Comparison of ENCODE assay signal across 21 cellular contexts in the genomic region with DNA sequence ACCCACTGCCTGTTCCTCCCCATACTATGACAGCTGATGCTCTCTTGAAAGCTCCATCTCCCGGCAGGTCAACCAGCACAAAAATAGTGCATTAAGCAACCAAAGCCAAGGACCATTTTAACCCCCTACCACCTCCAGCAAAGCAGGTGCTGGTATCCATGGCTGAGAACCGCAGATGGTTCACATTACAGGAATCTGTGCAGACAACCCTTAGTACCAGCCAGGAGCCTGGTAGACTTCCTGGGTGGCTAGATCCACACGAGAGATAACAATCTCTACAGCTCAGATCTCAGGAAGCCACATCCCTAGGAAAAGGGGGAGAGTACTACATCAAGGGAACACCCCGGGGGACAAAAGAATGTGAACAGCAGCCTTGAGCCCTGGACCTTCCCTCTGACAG.
DNase-seq lines count a peak whose midpoint lies in the region; ATAC-seq lines count a peak whose summit lies in the region.
"Had no signal": no experiment of that assay in that cellular context is flagged by ENCODE, and none has a peak within 500 bp of the region (broad histone marks: within the 10 kb centered on the region; RNA-seq: fewer than 3 reads in every experiment).

No MANE protein-coding gene starts in this region.

- no peak overlapping the region for H2BK12ac ChIP-seq in trophoblast cell (ENCODE audit: low read length)

- H3K27me3 ChIP-seq in SJCRH30 (no peaks in the 10 kb centered on the region), trophoblast cell (ENCODE audit: insufficient read depth, low read length) (no peaks in the 10 kb centered on the region)

- H3K4ac ChIP-seq in trophoblast cell (ENCODE audit: low read depth, low read length) = no peak overlapping the region

- H3K14ac ChIP-seq in trophoblast cell (ENCODE audit: low read length) = no peak overlapping the region

- H2BK120ac ChIP-seq in trophoblast cell (ENCODE audit: insufficient read depth, low read length, poor library complexity) = no peak overlapping the region

- H3K9me3 ChIP-seq in SJCRH30 (replicated peaks) (no peaks in the 10 kb centered on the region), trophoblast cell (ENCODE audit: insufficient read depth, low read depth, low read length) (no peaks in the 10 kb centered on the region)
- H3K9me3 ChIP-seq: A549 had no signal

- H3K79me2 ChIP-seq in trophoblast cell (ENCODE audit: control insufficient read depth, insufficient read depth, low read length, poor library complexity) = no peaks in the 10 kb centered on the region

- H4K8ac ChIP-seq in trophoblast cell (ENCODE audit: low read depth, low read length) = no peak overlapping the region

- no peak overlapping the region for H4K12ac ChIP-seq in trophoblast cell (ENCODE audit: low read depth, low read length)

- H2BK5ac ChIP-seq in trophoblast cell (ENCODE audit: low read depth, low read length, poor library complexity) = no peak overlapping the region

- H3K23ac ChIP-seq in trophoblast cell (ENCODE audit: low read length) = no peak overlapping the region

- no peak overlapping the region for H2AFZ ChIP-seq in trophoblast cell (ENCODE audit: insufficient read depth, low read length, poor library complexity)

- H3K4me2 ChIP-seq in trophoblast cell (ENCODE audit: low read length) = no peak overlapping the region
- H3K4me2 ChIP-seq: A549; BLaER1 treated with 17β-estradiol and CSF1 and Interleukin-3, amounts not matched to agents 10 nM and 100 nM had no signal

- no peak overlapping the region for H4K91ac ChIP-seq in trophoblast cell (ENCODE audit: low read depth, low read length)

- no peak overlapping the region for H3K9ac ChIP-seq in trophoblast cell (ENCODE audit: low read length)
- H3K9ac ChIP-seq: BLaER1 treated with 17β-estradiol and CSF1 and Interleukin-3, amounts not matched to agents 10 nM and 100 nM had no signal

- no CpG with 5 or more reads among the region's 4 CpGs for WGBS in trophoblast cell (ENCODE audit: extremely low coverage, insufficient coverage, insufficient read length)

- H3K4me3 ChIP-seq in SJCRH30 = no peak overlapping the region
- H3K4me3 ChIP-seq in trophoblast cell (ENCODE audit: low read depth, low read length) = no peak overlapping the region
- H3K4me3 ChIP-seq: A549; BLaER1 treated with 17β-estradiol and CSF1 and Interleukin-3, amounts not matched to agents 10 nM and 100 nM; GM12878 had no signal

- H3K18ac ChIP-seq in trophoblast cell (ENCODE audit: low read length) = no peak overlapping the region

- no peak overlapping the region for H2AK5ac ChIP-seq in trophoblast cell (ENCODE audit: low read length)

- no peak for ATAC-seq in GM21717 (IDR thresholded peaks at IDR 0.05; ENCODE audit: unreplicated experiment)
- ATAC-seq: A549, GM12878 had no signal

- H3K27ac ChIP-seq in SJCRH30 (no peak overlapping the region), trophoblast cell (ENCODE audit: low read depth, low read length) (no peak overlapping the region)
- H3K27ac ChIP-seq: 22Rv1; A549; BLaER1 treated with 17β-estradiol and CSF1 and Interleukin-3, amounts not matched to agents 10 nM and 100 nM; C4-2B had no signal

- H3K79me1 ChIP-seq in trophoblast cell (ENCODE audit: low read length) = no peaks in the 10 kb centered on the region

- H3K4me1 ChIP-seq in SJCRH30 (no peaks in the 10 kb centered on the region), trophoblast cell (ENCODE audit: control insufficient read depth in 1 of 2, insufficient read depth in 2 of 2, low read length in 2 of 2) (no peaks in the 10 kb centered on the region)
- H3K4me1 ChIP-seq: A549; BLaER1 treated with 17β-estradiol and CSF1 and Interleukin-3, amounts not matched to agents 10 nM and 100 nM had no signal

- H3K36me3 ChIP-seq in SJCRH30 (no peaks in the 10 kb centered on the region), trophoblast cell (ENCODE audit: control insufficient read depth in 1 of 2, insufficient read depth in 2 of 2, low read length in 2 of 2) (no peaks in the 10 kb centered on the region)
- H3K36me3 ChIP-seq: BLaER1 treated with 17β-estradiol and CSF1 and Interleukin-3, amounts not matched to agents 10 nM and 100 nM had no signal

- DNase-seq in SJCRH30 (peak; percentile 48 to 59), islet precursor cell (peak; percentile 59), trophoblast cell (peak; percentile 11 to 42), mesenteric fat pad (ENCODE audit: low spot score) (no peak)
- DNase-seq: AML-193; CD4-positive, alpha-beta T cell; CD8-positive, alpha-beta memory T cell; COR-L47; DMS 273 treated with DMSO at 0.1 percent for 48 hours; DMS153; DMS53; DMS79; DND-41; EL; GDM1 had no signal
